In genomic region chr12:6767592-6768384, GRCh38 we compare ENCODE assay signal across 9 cellular contexts. TPM values are rescaled to one million over a fixed set of nuclear protein-coding genes. Genes with fewer than 3 reads are reported as not detected.
DNase-seq lines count a peak whose midpoint lies in the region; ATAC-seq and TF ChIP-seq lines count a peak whose summit lies in the region.
"Had no signal": no experiment of that assay in that cellular context is flagged by ENCODE, and none has a peak within 500 bp of the region (broad histone marks: within the 10 kb centered on the region; RNA-seq: fewer than 3 reads in every experiment).

No MANE protein-coding gene starts in this region.

- no peaks in the 10 kb centered on the region for H3K9me3 Mint-ChIP-seq in stimulated activated effector memory CD8-positive, alpha-beta T cell treated with anti-CD3 and anti-CD28 coated beads, Interleukin-12 subunit alpha, Interleukin-12 subunit beta, amount 100 ng/mL, for 72 hours

- H3K27ac ChIP-seq in cardiac muscle cell: peak overlapping the region; percentile 95

- DNase-seq in cardiac muscle cell (ENCODE audit: low read depth in 1 of 2, low spot score in 1 of 2): peak; percentile 27 to 51
- no peak for DNase-seq in left cardiac atrium
- peak; percentile 73 for DNase-seq in adipocyte (ENCODE audit: low read depth)
- DNase-seq in inferior parietal cortex (ENCODE audit: extremely low spot score): peak; percentile 35
- no peak for DNase-seq in stimulated activated effector memory CD8-positive, alpha-beta T cell treated with anti-CD3 and anti-CD28 coated beads, Interleukin-12 subunit alpha, Interleukin-12 subunit beta, amount 100 ng/mL, for 72 hours (ENCODE audit: low spot score in 2 of 2)
- no peak for DNase-seq in mesenteric fat pad (ENCODE audit: low spot score)
- no peak for DNase-seq in HuH-7 (ENCODE audit: low spot score)

- no peak for ATAC-seq in left cardiac atrium
- no peak for ATAC-seq in stimulated activated effector memory CD8-positive, alpha-beta T cell treated with anti-CD3 and anti-CD28 coated beads, Interleukin-12 subunit alpha, Interleukin-12 subunit beta, amount 100 ng/mL, for 72 hours
- ATAC-seq in GM18858 (IDR thresholded peaks at IDR 0.05; ENCODE audit: unreplicated experiment): no peak

- H3K4me1 Mint-ChIP-seq in stimulated activated effector memory CD8-positive, alpha-beta T cell treated with anti-CD3 and anti-CD28 coated beads, Interleukin-12 subunit alpha, Interleukin-12 subunit beta, amount 100 ng/mL, for 72 hours: peaks cover 72% of the 10 kb centered on the region

- H3K4me3 ChIP-seq in cardiac muscle cell (peak overlapping the region; percentile 93), adipocyte (ENCODE audit: low read length) (peak overlapping the region; percentile 90)

- peak overlapping the region; percentile 92 for H3K9ac ChIP-seq in adipocyte (ENCODE audit: low read length)

- TF ChIP-seq CTCF in cardiac muscle cell (IDR thresholded peaks at IDR 0.05; ENCODE audit: low read depth, low read length): no peak

- H3K9me3 ChIP-seq in cardiac muscle cell (ENCODE audit: low read depth): no peaks in the 10 kb centered on the region
- H3K9me3 ChIP-seq in adipocyte (ENCODE audit: control insufficient read depth, low read length): no peaks in the 10 kb centered on the region

- peaks cover 30% of the 10 kb centered on the region for H3K4me1 ChIP-seq in cardiac muscle cell (ENCODE audit: low read depth)
- H3K4me1 ChIP-seq in adipocyte (ENCODE audit: control insufficient read depth, insufficient read depth, low read length): peaks cover 32% of the 10 kb centered on the region

- intact Hi-C loops in left cardiac atrium (cut with DNase I): no loop called here

- peaks cover 10% of the 10 kb centered on the region for H3K27me3 ChIP-seq in cardiac muscle cell
- H3K27me3 ChIP-seq in adipocyte (replicated peaks; ENCODE audit: control insufficient read depth, insufficient read depth, low read length): no peaks in the 10 kb centered on the region

- H3K36me3 ChIP-seq in cardiac muscle cell (no peaks in the 10 kb centered on the region), adipocyte (ENCODE audit: control insufficient read depth, insufficient read depth, low read length, severe bottlenecking) (peaks cover 18% of the 10 kb centered on the region)

- H3K36me3 Mint-ChIP-seq in stimulated activated effector memory CD8-positive, alpha-beta T cell treated with anti-CD3 and anti-CD28 coated beads, Interleukin-12 subunit alpha, Interleukin-12 subunit beta, amount 100 ng/mL, for 72 hours: peaks cover 65% of the 10 kb centered on the region

- H3K27ac Mint-ChIP-seq in stimulated activated effector memory CD8-positive, alpha-beta T cell treated with anti-CD3 and anti-CD28 coated beads, Interleukin-12 subunit alpha, Interleukin-12 subunit beta, amount 100 ng/mL, for 72 hours: peak overlapping the region; percentile 93

- peak overlapping the region; percentile 88 for H3K4me3 Mint-ChIP-seq in stimulated activated effector memory CD8-positive, alpha-beta T cell treated with anti-CD3 and anti-CD28 coated beads, Interleukin-12 subunit alpha, Interleukin-12 subunit beta, amount 100 ng/mL, for 72 hours

RNA-seq across cellular contexts. Expression of gene PTMS, which starts 1.6 kb away (rescaled TPM):
- total RNA-seq in cardiac muscle cell (194 and 290 TPM in 2 replicates), left cardiac atrium (100 to 1,000 TPM; 164 to 189 TPM), mesenteric fat pad (161 TPM)
- 426 and 467 TPM in 2 replicates for polyA plus RNA-seq in cardiac muscle cell

RNA-seq across cellular contexts. Expression of gene LAG3, which starts 4.5 kb away (rescaled TPM):
- total RNA-seq in cardiac muscle cell: 0.15 TPM in 1 of 2 replicates, not detected in the other
- 0.34 TPM in 1 of 2 replicates, not detected in the other for polyA plus RNA-seq in cardiac muscle cell
- total RNA-seq in left cardiac atrium: under 1 TPM; 0.62 to 0.97 TPM
- total RNA-seq in mesenteric fat pad: 1.3 TPM

RNA-seq across cellular contexts. Expression of gene MLF2, which starts 14.8 kb away (rescaled TPM):
- total RNA-seq in cardiac muscle cell (342 and 449 TPM in 2 replicates), left cardiac atrium (100 to 1,000 TPM; 118 to 149 TPM), mesenteric fat pad (145 TPM)
- polyA plus RNA-seq in cardiac muscle cell: 575 and 592 TPM in 2 replicates

RNA-seq across cellular contexts. Expression of gene CD4, which starts 21.5 kb away (rescaled TPM):
- total RNA-seq in cardiac muscle cell (3.1 and 3.3 TPM in 2 replicates), left cardiac atrium (10 to 100 TPM; 11.6 to 24.2 TPM), mesenteric fat pad (31.3 TPM)
- polyA plus RNA-seq in cardiac muscle cell: 5.2 and 5.9 TPM in 2 replicates
- total RNA-seq: dermis microvascular lymphatic vessel endothelial cell had no signal

RNA-seq across cellular contexts. Expression of gene COPS7A, which starts 43.9 kb away (rescaled TPM):
- total RNA-seq in cardiac muscle cell (71.0 and 82.1 TPM in 2 replicates), left cardiac atrium (10 to 100 TPM; 61.3 to 71.2 TPM), mesenteric fat pad (57.5 TPM)
- 97.7 and 108 TPM in 2 replicates for polyA plus RNA-seq in cardiac muscle cell

Comparison
In these comparisons a context has a peak if more than half of its experiments do, and no peak if none do; other contexts are left out.
1. DNase-seq: peak in cardiac muscle cell (2 of 2), adipocyte (single experiment) and inferior parietal cortex (single experiment); none in left cardiac atrium (single experiment), stimulated activated effector memory CD8-positive, alpha-beta T cell treated with anti-CD3 and anti-CD28 coated beads, Interleukin-12 subunit alpha, Interleukin-12 subunit beta, amount 100 ng/mL, for 72 hours (0 of 2), mesenteric fat pad (single experiment) and HuH-7 (single experiment).